ENCODE assay signal across 27 cellular contexts in genomic region chr4:47118192-47118879, GRCh38.
"Had no signal": no experiment of that assay in that cellular context is flagged by ENCODE, and none has a peak within 500 bp of the region (broad histone marks: within the 10 kb centered on the region; RNA-seq: fewer than 3 reads in every experiment).

No MANE protein-coding gene starts in this region.

- ATAC-seq: activated CD4-positive, alpha-beta T cell treated with anti-CD3 and anti-CD28 coated beads for 36 hours; activated CD8-positive, alpha-beta memory T cell treated with anti-CD3 and anti-CD28 coated beads, Interleukin-2, amount 10 ng/mL, durations not matched to agents 7 days and 5 days; activated CD8-positive, alpha-beta T cell treated with anti-CD3 and anti-CD28 coated beads, Interleukin-2, amount 10 ng/mL, durations not matched to agents 7 days and 5 days; activated naive CD8-positive, alpha-beta T cell treated with anti-CD3 and anti-CD28 coated beads, Interleukin-2, amount 50 U/mL, for 24 hours had no signal

- H3K27ac ChIP-seq: ascending aorta, breast epithelium, cardiac muscle cell, colonic mucosa, epithelial cell of prostate had no signal

- FAIRE-seq: endometrium, endothelial cell of umbilical vein had no signal

- H3K4me3 ChIP-seq: ascending aorta, breast epithelium, cardiac muscle cell, colonic mucosa had no signal

- H3K4me1 ChIP-seq: ascending aorta, breast epithelium, colonic mucosa had no signal

- H3K9me3 ChIP-seq: ascending aorta, breast epithelium, colonic mucosa had no signal

- DNase-seq: activated CD4-positive, alpha-beta memory T cell treated with anti-CD3 and anti-CD28 coated beads for 36 hours; activated CD4-positive, alpha-beta T cell treated with anti-CD3 and anti-CD28 coated beads for 36 hours; activated CD4-positive, alpha-beta T cell treated with anti-CD3 and anti-CD28 coated beads, Interleukin-2, amount 10 ng/mL, durations not matched to agents 24 days and 14 days; activated CD4-positive, CD25-positive, alpha-beta regulatory T cell; activated CD4-positive, CD25-positive, alpha-beta regulatory T cell treated with anti-CD3 and anti-CD28 coated beads, Interleukin-2, amount 50 U/mL, for 72 hours; activated CD8-positive, alpha-beta memory T cell treated with anti-CD3 and anti-CD28 coated beads, Interleukin-2, amount 10 ng/mL, durations not matched to agents 7 days and 5 days; activated CD8-positive, alpha-beta memory T cell treated with anti-CD3 and anti-CD28 coated beads, Interleukin-2, amount 50 U/mL, for 4 hours; activated CD8-positive, alpha-beta T cell treated with anti-CD3 and anti-CD28 coated beads, Interleukin-2, amount 10 ng/mL, durations not matched to agents 7 days and 5 days; activated effector memory CD4-positive, alpha-beta T cell treated with anti-CD3 and anti-CD28 coated beads, Interleukin-2, amount 50 U/mL, for 16 hours; activated naive CD4-positive, alpha-beta T cell treated with anti-CD3 and anti-CD28 coated beads for 36 hours; activated naive CD8-positive, alpha-beta T cell treated with anti-CD3 and anti-CD28 coated beads for 36 hours; activated naive CD8-positive, alpha-beta T cell treated with anti-CD3 and anti-CD28 coated beads, Interleukin-2, amount 50 U/mL, for 24 hours; activated T-cell treated with anti-CD3 and anti-CD28 coated beads, Interleukin-2, amount 50 U/mL, for 1 hour; activated T-cell treated with anti-CD3 and anti-CD28 coated beads, Interleukin-2, amount 50 U/mL, for 48 hours; central memory CD4-positive, alpha-beta T cell; cerebellar nuclear complex; colonic mucosa; effector CD8-positive, alpha-beta T cell; foreskin fibroblast; head of caudate nucleus; T-helper 2 cell had no signal

- H3K36me3 ChIP-seq: ascending aorta, breast epithelium, cardiac muscle cell, colonic mucosa had no signal

- H3K27me3 ChIP-seq: ascending aorta, breast epithelium, cardiac muscle cell, colonic mucosa had no signal
